18 cellular contexts compared by ENCODE assay signal in genomic region chr13:105847532-105848295, GRCh38.
DNase-seq lines count a peak whose midpoint lies in the region; TF ChIP-seq lines count a peak whose summit lies in the region.
"Had no signal": no experiment of that assay in that cellular context is flagged by ENCODE, and none has a peak within 500 bp of the region (broad histone marks: within the 10 kb centered on the region; RNA-seq: fewer than 3 reads in every experiment).

No MANE protein-coding gene starts in this region.

- H3K4me3 Mint-ChIP-seq in chondrocyte (ENCODE audit: unreplicated experiment) = no peak overlapping the region
- H3K4me3 Mint-ChIP-seq: activated T-helper 17 cell treated with anti-CD3 and anti-CD28 coated beads, Interleukin-2, amount 50 U/mL, for 72 hours had no signal

- no peaks in the 10 kb centered on the region for H3K27me3 Mint-ChIP-seq in chondrocyte (ENCODE audit: low read depth)

- peaks cover 9% of the 10 kb centered on the region for H3K4me1 Mint-ChIP-seq in chondrocyte (ENCODE audit: low read depth)
- H3K4me1 Mint-ChIP-seq: activated T-helper 17 cell treated with anti-CD3 and anti-CD28 coated beads, Interleukin-2, amount 50 U/mL, for 72 hours had no signal

- H3K4me3 ChIP-seq in epithelial cell of esophagus (ENCODE audit: low read length) = no peak overlapping the region
- H3K4me3 ChIP-seq: gastroesophageal sphincter, mucosa of descending colon had no signal

- H3K9me3 Mint-ChIP-seq in chondrocyte (ENCODE audit: low read depth) = no peaks in the 10 kb centered on the region

- TF ChIP-seq CTCF in epithelial cell of esophagus (IDR thresholded peaks at IDR 0.05; ENCODE audit: insufficient read depth, low read depth, low read length, missing control alignments) (no peak), chondrocyte (IDR thresholded peaks at IDR 0.05) (no peak), GM20000 (IDR thresholded peaks at IDR 0.05; ENCODE audit: extremely low read depth, missing control alignments) (no peak)

- H3K27ac Mint-ChIP-seq in chondrocyte (ENCODE audit: unreplicated experiment) = no peak overlapping the region
- H3K27ac Mint-ChIP-seq: activated T-helper 17 cell treated with anti-CD3 and anti-CD28 coated beads, Interleukin-2, amount 50 U/mL, for 72 hours had no signal

- no peaks in the 10 kb centered on the region for H3K36me3 Mint-ChIP-seq in chondrocyte (ENCODE audit: low read depth)

- DNase-seq in A172 (ENCODE audit: low spot score) (peak; percentile 20), NCI-H1092 (lab: John Stamatoyannopoulos, UW) (peak; percentile 82), NCI-H748 (lab: John Stamatoyannopoulos, UW; ENCODE audit: unreplicated experiment) (peak; percentile 80), epithelial cell of esophagus (ENCODE audit: low read depth) (peak; percentile 26), chondrocyte (ENCODE audit: low spot score) (no peak), GM20000 (ENCODE audit: low spot score) (no peak), amygdala (lab: John Stamatoyannopoulos, UW) (no peak)
- no peak for DNase-seq in stimulated activated CD4-positive, alpha-beta T cell treated with anti-CD3 and anti-CD28 coated beads, Interleukin-1b, Interleukin-23, amount 100 ng/mL, for 48 hours
- DNase-seq: activated CD4-positive, alpha-beta T cell treated with anti-CD3 and anti-CD28 coated beads, Interleukin-2, amount 50 U/mL, for 48 hours; brain microvascular endothelial cell; DND-41; effector memory CD4-positive, alpha-beta T cell; Kasumi-1; mucosa of descending colon; stimulated activated CD4-positive, alpha-beta T cell treated with anti-CD3 and anti-CD28 coated beads, Interleukin-2, amount 100 ng/mL, for 24 hours; stimulated activated CD8-positive, alpha-beta memory T cell treated with anti-CD3 and anti-CD28 coated beads, Interleukin-4, amount 100 ng/mL, for 48 hours had no signal

Comparison
In these comparisons a context has a peak if more than half of its experiments do, and no peak if none do; other contexts are left out.
1. DNase-seq: peak in A172 (single experiment), NCI-H1092 (single experiment), NCI-H748 (single experiment) and epithelial cell of esophagus (single experiment); none in chondrocyte (single experiment), stimulated activated CD4-positive, alpha-beta T cell treated with anti-CD3 and anti-CD28 coated beads, Interleukin-1b, Interleukin-23, amount 100 ng/mL, for 48 hours (single experiment), GM20000 (single experiment) and amygdala (0 of 56).